8 cellular contexts compared by ENCODE assay signal in genomic region chr5:181246276-181247050, GRCh38. TPM values are rescaled to one million over a fixed set of nuclear protein-coding genes. Genes with fewer than 3 reads are reported as not detected.
DNase-seq lines count a peak whose midpoint lies in the region; ATAC-seq and TF ChIP-seq lines count a peak whose summit lies in the region.

No MANE protein-coding gene starts in this region.

- peaks cover 40 to 65% (median 58%) of the 10 kb centered on the region in 11 experiments for H4K20me1 ChIP-seq in BLaER1 treated with 17β-estradiol and CSF1 and Interleukin-3, amounts not matched to agents 10 nM and 100 nM

- peak overlapping the region; percentile 91 to 99 (median 96) for H3K27ac ChIP-seq in BLaER1 treated with 17β-estradiol and CSF1 and Interleukin-3, amounts not matched to agents 10 nM and 100 nM
- peak overlapping the region; percentile 90 for H3K27ac ChIP-seq in thymus (ENCODE audit: low read depth)

- DNase-seq in LHCN-M2 (ENCODE audit: low read depth) = peak; percentile 80
- peak; percentile 59 for DNase-seq in activated T-helper 1 cell treated with Interleukin-2 at 50 U/mL for 16 hours (ENCODE audit: low read depth)
- DNase-seq in foreskin fibroblast = peak; percentile 89 to 97
- DNase-seq in non-pigmented ciliary epithelial cell (ENCODE audit: low read depth) = peak; percentile 27

- H3K4me1 ChIP-seq in BLaER1 treated with 17β-estradiol and CSF1 and Interleukin-3, amounts not matched to agents 10 nM and 100 nM = peaks cover 63 to 74% (median 70%) of the 10 kb centered on the region in 10 experiments
- peaks cover 36% of the 10 kb centered on the region for H3K4me1 ChIP-seq in thymus (ENCODE audit: control insufficient read depth, insufficient read depth, low read length)

- H3K4me3 ChIP-seq in BLaER1 treated with 17β-estradiol and CSF1 and Interleukin-3, amounts not matched to agents 10 nM and 100 nM = peak overlapping the region; percentile 72 to 98 (median 88)
- H3K4me3 ChIP-seq in foreskin fibroblast (ENCODE audit: low read depth in 1 of 2, low read length in 2 of 2) = peak overlapping the region; percentile 88 to 97
- H3K4me3 ChIP-seq in thymus (ENCODE audit: low read length) = peak overlapping the region; percentile 77

- H3K27me3 ChIP-seq in BLaER1 treated with 17β-estradiol and CSF1 and Interleukin-3, amounts not matched to agents 10 nM and 100 nM = no peaks in the 10 kb centered on the region
- no peaks in the 10 kb centered on the region for H3K27me3 ChIP-seq in thymus (ENCODE audit: control insufficient read depth, insufficient read depth)

- no peak for TF ChIP-seq CTCF in foreskin fibroblast (IDR thresholded peaks at IDR 0.05; ENCODE audit: low read depth, low read length)

- WGBS in thymus = under 1% methylated on average over 56 of the region's 56 CpGs

- peaks cover 22 to 42% (median 34%) of the 10 kb centered on the region in 11 experiments for H3K36me3 ChIP-seq in BLaER1 treated with 17β-estradiol and CSF1 and Interleukin-3, amounts not matched to agents 10 nM and 100 nM
- peaks cover 12% of the 10 kb centered on the region for H3K36me3 ChIP-seq in thymus (ENCODE audit: control insufficient read depth, insufficient read depth)

- H3K9me3 ChIP-seq in BLaER1 treated with 17β-estradiol and CSF1 and Interleukin-3, amounts not matched to agents 10 nM and 100 nM (replicated peaks in 1 of 11) = no peaks in the 10 kb centered on the region
- H3K9me3 ChIP-seq in thymus (ENCODE audit: control insufficient read depth) = no peaks in the 10 kb centered on the region

- H3K9ac ChIP-seq in BLaER1 treated with 17β-estradiol and CSF1 and Interleukin-3, amounts not matched to agents 10 nM and 100 nM = peak overlapping the region; percentile 90 to 99 (median 97)

- ATAC-seq in GM21529 (IDR thresholded peaks at IDR 0.05; ENCODE audit: unreplicated experiment) (peak; percentile 44), HG03457 (IDR thresholded peaks at IDR 0.05; ENCODE audit: unreplicated experiment) (no peak)

- H3K4me2 ChIP-seq in BLaER1 treated with 17β-estradiol and CSF1 and Interleukin-3, amounts not matched to agents 10 nM and 100 nM = peak overlapping the region; percentile 94 to 100 (median 99)

RNA-seq across cellular contexts. Expression of gene RACK1, which starts 2.8 kb away (rescaled TPM):
- total RNA-seq in LHCN-M2 (2014; rRNA removed) = 2,805 and 3,118 TPM in 2 replicates
- 3,165 TPM for polyA plus RNA-seq in LHCN-M2 (2012)
- polyA plus RNA-seq in thymus = 2,214 TPM

RNA-seq across cellular contexts. Expression of gene TRIM52, which starts 14.5 kb away (rescaled TPM):
- total RNA-seq in LHCN-M2 (2014; rRNA removed) = 3.4 and 5.7 TPM in 2 replicates
- polyA plus RNA-seq in LHCN-M2 (2012) = 3.0 TPM
- 35.2 TPM for polyA plus RNA-seq in thymus

RNA-seq across cellular contexts. Expression of gene TRIM41, which starts 23.4 kb away (rescaled TPM):
- total RNA-seq in LHCN-M2 (2014; rRNA removed) = 14.4 and 18.8 TPM in 2 replicates
- polyA plus RNA-seq in LHCN-M2 (2012) = 22.9 TPM
- polyA plus RNA-seq in thymus = 25.8 TPM

RNA-seq across cellular contexts. Expression of gene TRIM7, which starts 41.5 kb away (rescaled TPM):
- 1.5 and 1.6 TPM in 2 replicates for total RNA-seq in LHCN-M2 (2014; rRNA removed)
- polyA plus RNA-seq in LHCN-M2 (2012) = 2.4 TPM
- polyA plus RNA-seq in thymus = 5.3 TPM

Comparison
In these comparisons a context has a peak if more than half of its experiments do, and no peak if none do; other contexts are left out.
1. DNase-seq: peak in every context shown above with its lines; median percentile 93 in foreskin fibroblast; 80 in LHCN-M2; 59 in activated T-helper 1 cell treated with Interleukin-2 at 50 U/mL for 16 hours; 27 in non-pigmented ciliary epithelial cell.